12 cellular contexts compared by ENCODE assay signal in the genomic region with DNA sequence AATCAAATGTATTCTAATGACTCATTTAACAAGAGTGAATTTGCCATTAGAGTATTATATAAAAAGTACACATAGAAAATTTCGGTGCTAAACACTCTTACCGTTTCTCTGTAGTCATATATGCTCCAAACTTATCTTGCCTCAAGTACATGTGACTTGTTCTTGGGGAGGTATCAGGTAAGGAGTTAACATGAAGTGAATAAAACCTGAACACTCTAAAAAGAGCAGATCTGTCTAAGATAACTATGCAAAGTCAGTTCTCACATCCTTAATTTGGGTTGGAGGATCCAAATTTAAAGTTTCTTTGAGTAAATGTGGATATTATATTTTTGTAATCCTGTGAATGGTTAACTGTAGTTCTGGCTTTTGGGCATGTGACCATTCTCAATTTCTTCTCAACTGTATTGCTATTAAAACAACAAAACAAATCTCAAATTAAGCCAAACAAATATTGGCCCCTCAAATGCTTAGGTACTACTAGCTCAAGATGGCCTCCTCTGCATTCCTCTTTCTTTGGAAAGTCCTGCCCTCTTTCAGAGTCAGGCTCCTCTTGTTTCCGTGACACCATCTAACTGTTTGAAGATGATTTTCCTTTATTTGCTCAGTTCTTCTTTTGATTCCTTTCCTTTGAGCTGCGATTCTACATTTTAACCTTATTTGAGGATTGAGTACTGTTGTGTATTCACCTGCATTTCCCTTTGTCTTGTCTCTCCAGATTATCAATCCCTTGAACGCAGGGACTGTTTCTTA. TPM values are rescaled to one million over a fixed set of nuclear protein-coding genes. Genes with fewer than 3 reads are reported as not detected.
A peak's percentile ranks its signal among the peaks of the same experiment; 100 is the strongest.
DNase-seq lines count a peak whose midpoint lies in the region; ATAC-seq, FAIRE-seq and TF ChIP-seq lines count a peak whose summit lies in the region.
"Had no signal": no experiment of that assay in that cellular context is flagged by ENCODE, and none has a peak within 500 bp of the region (broad histone marks: within the 10 kb centered on the region; RNA-seq: fewer than 3 reads in every experiment).

No MANE protein-coding gene starts in this region.

- H3K27ac Mint-ChIP-seq in activated naive CD4-positive, alpha-beta T cell treated with anti-CD3 and anti-CD28 coated beads, Interleukin-2, amount 10 ng/mL, durations not matched to agents 7 days and 5 days = peak overlapping the region; percentile 79
- H3K27ac Mint-ChIP-seq in stimulated activated naive CD8-positive, alpha-beta T cell treated with anti-CD3 and anti-CD28 coated beads, Interleukin-15, amount 100 ng/mL, for 72 hours = peak overlapping the region; percentile 48 to 93

- CTCF ChIA-PET in activated naive CD4-positive, alpha-beta T cell treated with anti-CD3 and anti-CD28 coated beads, Interleukin-2, amount 10 ng/mL, durations not matched to agents 7 days and 5 days (lab: Charles Lee) = interaction anchor here (0.6 to 1.2 kb wide), 2 partner anchors 211 to 213 kb away, joined by 3 read pairs; partner anchors contain the start of gene BHLHE40
- CTCF ChIA-PET in K562 (lab: Yijun Ruan, JAX; ENCODE audit: low intra/inter-chr PET ratio) = no interaction called here

- H3K36me3 ChIP-seq in K562 (ENCODE audit: control insufficient read depth, insufficient read depth, low read length) = peaks cover 27% of the 10 kb centered on the region
- peaks cover 0 to 3% of the 10 kb centered on the region in 2 experiments for H3K36me3 ChIP-seq in mesenchymal stem cell (ENCODE audit: control insufficient read depth in 1 of 2, insufficient read depth in 2 of 2, low read depth in 1 of 2, low read length in 2 of 2)
- H3K36me3 ChIP-seq: BE2C had no signal

- peak overlapping the region; percentile 99 for H3K27ac ChIP-seq in HL-60 (replicated peaks)
- no peak overlapping the region for H3K27ac ChIP-seq in K562 (ENCODE audit: extremely low read depth, low read depth, low read length)
- H3K27ac ChIP-seq in mesenchymal stem cell (ENCODE audit: low read length, poor library complexity, severe bottlenecking) = no peak overlapping the region
- H3K27ac ChIP-seq: foreskin keratinocyte had no signal

- H3K79me1 ChIP-seq in mesenchymal stem cell (replicated peaks; ENCODE audit: low read length, poor library complexity, severe bottlenecking) = peaks cover 7% of the 10 kb centered on the region

- H3K9me3 Mint-ChIP-seq in activated naive CD4-positive, alpha-beta T cell treated with anti-CD3 and anti-CD28 coated beads, Interleukin-2, amount 10 ng/mL, durations not matched to agents 7 days and 5 days = no peaks in the 10 kb centered on the region
- H3K9me3 Mint-ChIP-seq in stimulated activated naive CD8-positive, alpha-beta T cell treated with anti-CD3 and anti-CD28 coated beads, Interleukin-15, amount 100 ng/mL, for 72 hours = peaks cover 0 to 6% of the 10 kb centered on the region in 2 donors

- no peak for ATAC-seq in K562
- ATAC-seq in stimulated activated naive CD8-positive, alpha-beta T cell treated with anti-CD3 and anti-CD28 coated beads, Interleukin-15, amount 100 ng/mL, for 72 hours = no peak
- ATAC-seq: foreskin keratinocyte had no signal

- peak overlapping the region; percentile 48 for H3K4me3 Mint-ChIP-seq in activated naive CD4-positive, alpha-beta T cell treated with anti-CD3 and anti-CD28 coated beads, Interleukin-2, amount 10 ng/mL, durations not matched to agents 7 days and 5 days
- H3K4me3 Mint-ChIP-seq in stimulated activated naive CD8-positive, alpha-beta T cell treated with anti-CD3 and anti-CD28 coated beads, Interleukin-15, amount 100 ng/mL, for 72 hours = peak overlapping the region; percentile 71 to 84

- H2BK120ac ChIP-seq in mesenchymal stem cell (ENCODE audit: low read depth, low read length) = no peak overlapping the region

- H3K27me3 ChIP-seq in HL-60 (ENCODE audit: insufficient read depth, poor library complexity, severe bottlenecking) (no peaks in the 10 kb centered on the region), K562 (ENCODE audit: control insufficient read depth in 2 of 2, insufficient read depth in 2 of 2, low read length in 2 of 2) (no peaks in the 10 kb centered on the region), mesenchymal stem cell (ENCODE audit: control insufficient read depth in 1 of 2, insufficient read depth in 1 of 2, low read length in 2 of 2) (no peaks in the 10 kb centered on the region)
- H3K27me3 ChIP-seq: BE2C, foreskin keratinocyte had no signal

- BruUV-seq in K562 (replicated peaks; lab: Mats Ljungman, UMichigan) = TSS peak; percentile 1

- no peak for DNase-seq in activated naive CD4-positive, alpha-beta T cell treated with anti-CD3 and anti-CD28 coated beads, Interleukin-2, amount 10 ng/mL, durations not matched to agents 7 days and 5 days
- no peak for DNase-seq in activated naive CD4-positive, alpha-beta T cell (lab: John Stamatoyannopoulos, UW)
- no peak for DNase-seq in HL-60 (ENCODE audit: low read depth in 1 of 2, low spot score in 1 of 2)
- no peak for DNase-seq in K562 (ENCODE audit: extremely low read depth in 1 of 4, low spot score in 3 of 4)
- no peak for DNase-seq in stimulated activated naive CD8-positive, alpha-beta T cell treated with anti-CD3 and anti-CD28 coated beads, Interleukin-15, amount 100 ng/mL, for 72 hours
- no peak for DNase-seq in dedifferentiated amniotic fluid mesenchymal stem cell (ENCODE audit: extremely low spot score)
- DNase-seq in mesenchymal stem cell = no peak
- no peak for DNase-seq in DMS114 treated with DMSO at 0.1 percent for 48 hours (lab: John Stamatoyannopoulos, UW; ENCODE audit: unreplicated experiment)
- DNase-seq: BE2C, foreskin keratinocyte had no signal

- H3K9ac ChIP-seq in K562 (ENCODE audit: insufficient read depth in 1 of 2, low read depth in 2 of 2, low read length in 2 of 2) (no peak overlapping the region), mesenchymal stem cell (ENCODE audit: low read length) (no peak overlapping the region)

- TF ChIP-seq POLR2A in K562 (conservative IDR thresholded peaks at IDR 0.05) = no peak

- intact Hi-C loops in K562 (cut with micrococcal nuclease) = loop anchor here (5.0 kb wide), 1 partner anchor 379 kb away; no protein-coding TSS in a partner anchor

- H4K8ac ChIP-seq in mesenchymal stem cell (ENCODE audit: low read length) = no peak overlapping the region

- peaks cover 64% of the 10 kb centered on the region for H3K4me1 Mint-ChIP-seq in activated naive CD4-positive, alpha-beta T cell treated with anti-CD3 and anti-CD28 coated beads, Interleukin-2, amount 10 ng/mL, durations not matched to agents 7 days and 5 days
- H3K4me1 Mint-ChIP-seq in stimulated activated naive CD8-positive, alpha-beta T cell treated with anti-CD3 and anti-CD28 coated beads, Interleukin-15, amount 100 ng/mL, for 72 hours = peaks cover 59% of the 10 kb centered on the region

- WGBS in K562 (ENCODE audit: insufficient coverage, low coverage, missing lambda C conversion rate) = 51% methylated on average over 5 of the region's 5 CpGs
- 100% methylated on average over 2 of the region's 5 CpGs for WGBS in mesenchymal stem cell

- peaks cover 19% of the 10 kb centered on the region for H4K20me1 ChIP-seq in K562 (replicated peaks; ENCODE audit: control insufficient read depth, insufficient read depth, low read length)

- no peak overlapping the region for H2AFZ ChIP-seq in K562 (ENCODE audit: low read depth, low read length)
- H2AFZ ChIP-seq in mesenchymal stem cell (ENCODE audit: low read depth, low read length) = no peak overlapping the region

- no peaks in the 10 kb centered on the region for H3K9me3 ChIP-seq in K562 (replicated peaks; ENCODE audit: control insufficient read depth, insufficient read depth, low read depth, low read length)
- H3K9me3 ChIP-seq in mesenchymal stem cell (ENCODE audit: control insufficient read depth, low read length) = no peaks in the 10 kb centered on the region
- H3K9me3 ChIP-seq: BE2C had no signal

- TF ChIP-seq CTCF in HL-60 (IDR thresholded peaks at IDR 0.05; ENCODE audit: insufficient read depth, low read length) (no peak), K562 (IDR thresholded peaks at IDR 0.05 in 2 of 3, conservative IDR thresholded peaks at IDR 0.05 in 1 of 3; ENCODE audit: insufficient read depth in 2 of 3, low read depth in 1 of 3, low read length in 3 of 3) (no peak)

- no peak overlapping the region for H2BK5ac ChIP-seq in mesenchymal stem cell (ENCODE audit: low read depth, low read length, poor library complexity, severe bottlenecking)

- no peak overlapping the region for H4K91ac ChIP-seq in mesenchymal stem cell (ENCODE audit: low read length)

- no peak overlapping the region for H3K14ac ChIP-seq in mesenchymal stem cell (ENCODE audit: low read length in 2 of 2)

- no peaks in the 10 kb centered on the region for H3K27me3 Mint-ChIP-seq in activated naive CD4-positive, alpha-beta T cell treated with anti-CD3 and anti-CD28 coated beads, Interleukin-2, amount 10 ng/mL, durations not matched to agents 7 days and 5 days
- no peaks in the 10 kb centered on the region for H3K27me3 Mint-ChIP-seq in stimulated activated naive CD8-positive, alpha-beta T cell treated with anti-CD3 and anti-CD28 coated beads, Interleukin-15, amount 100 ng/mL, for 72 hours

- no peak overlapping the region for H3K18ac ChIP-seq in mesenchymal stem cell (ENCODE audit: low read depth in 1 of 2, low read length in 2 of 2)

- no peak overlapping the region for H2BK12ac ChIP-seq in mesenchymal stem cell (ENCODE audit: low read length in 2 of 2)

- H3K4ac ChIP-seq in mesenchymal stem cell (ENCODE audit: low read depth in 1 of 2, low read length in 2 of 2) = no peak overlapping the region

- peaks cover 72% of the 10 kb centered on the region for H3K79me2 ChIP-seq in K562 (ENCODE audit: control insufficient read depth, insufficient read depth, low read length)

- H3K23ac ChIP-seq in mesenchymal stem cell (ENCODE audit: low read length in 2 of 2) = no peak overlapping the region

- no peak for TF ChIP-seq RAD21 in K562 (CRISPR knock-in tag; conservative IDR thresholded peaks at IDR 0.05 in 1 of 2, IDR thresholded peaks at IDR 0.05 in 1 of 2)

- POLR2A ChIA-PET in K562 (lab: Yijun Ruan, JAX) = interaction anchor here (1.3 kb wide), 1 partner anchor 40 kb away, joined by 6 read pairs; no protein-coding TSS in a partner anchor

- H3K9me1 ChIP-seq in K562 (ENCODE audit: control insufficient read depth, insufficient read depth, low read length) = peaks cover 4% of the 10 kb centered on the region

- H3K4me2 ChIP-seq in K562 (ENCODE audit: insufficient read depth, low read length) (no peak overlapping the region), mesenchymal stem cell (ENCODE audit: low read length, poor library complexity, severe bottlenecking) (no peak overlapping the region)

- H3K36me3 Mint-ChIP-seq in activated naive CD4-positive, alpha-beta T cell treated with anti-CD3 and anti-CD28 coated beads, Interleukin-2, amount 10 ng/mL, durations not matched to agents 7 days and 5 days = peaks cover 68% of the 10 kb centered on the region

- in situ Hi-C loops in K562 (cut with MboI) = no loop called here

- no peak overlapping the region for H2AK5ac ChIP-seq in mesenchymal stem cell (ENCODE audit: low read length, severe bottlenecking)

- peaks cover 21 to 55% of the 10 kb centered on the region in 2 experiments for H3K4me1 ChIP-seq in K562 (replicated peaks in 1 of 2; ENCODE audit: control insufficient read depth in 2 of 2, insufficient read depth in 2 of 2, low read length in 2 of 2)
- H3K4me1 ChIP-seq in mesenchymal stem cell (ENCODE audit: control insufficient read depth, insufficient read depth, low read depth, low read length) = peaks cover 11% of the 10 kb centered on the region
- H3K4me1 ChIP-seq: BE2C had no signal

- H3K4me3 ChIP-seq in HL-60 (replicated peaks; ENCODE audit: insufficient read depth, low read length) (no peak overlapping the region), K562 (no peak overlapping the region), mesenchymal stem cell (ENCODE audit: insufficient read depth in 1 of 2, low read depth in 1 of 2, low read length in 2 of 2) (no peak overlapping the region)
- H3K4me3 ChIP-seq: lung had no signal

- FAIRE-seq in K562 (lab: Jason Lieb, UNC) = no peak
- FAIRE-seq: bronchial epithelial cell had no signal

- H2BK15ac ChIP-seq in mesenchymal stem cell (ENCODE audit: low read depth, poor library complexity, severe bottlenecking) = no peak overlapping the region

- TF ChIP-seq EP300 in K562 (IDR thresholded peaks at IDR 0.05; ENCODE audit: low read length) = no peak

RNA-seq across cellular contexts. Expression of gene EDEM1, which starts 4.2 kb away (rescaled TPM):
- total RNA-seq in K562 (2011; cell fraction: chromatin; rRNA removed; ENCODE audit: low replicate concordance) = 59.6 and 88.6 TPM in 2 replicates
- total RNA-seq in K562 (2011; cell fraction: nucleolus; rRNA removed) = 36.5 and 42.8 TPM in 2 replicates
- total RNA-seq in K562 (2011; cell fraction: nucleoplasm; rRNA removed) = 58.9 and 67.9 TPM in 2 replicates
- total RNA-seq in K562 (2014; rRNA removed) (9.3 and 17.9 TPM in 2 replicates), K562 (2014; rRNA removed; fragmentation: Illumina TruSeq; extraction: Trizol) (16.7 and 17.4 TPM in 2 replicates), K562 (2015; rRNA removed; fragmentation: Illumina TruSeq; extraction: Trizol) (11.5 and 14.3 TPM in 2 replicates), K562 (2021) (24.6 and 32.9 TPM in 2 replicates)
- polyA plus RNA-seq in K562 (2011; rRNA removed) (36.7 and 37.6 TPM in 2 replicates), K562 (2014; fragmentation: Illumina TruSeq; extraction: Trizol) (12.8 and 13.9 TPM in 2 replicates), K562 (2014; fragmentation: Nextera tagmentation; extraction: Ambion mirVana) (1 to 10 TPM; 6.2 to 8.8 TPM), K562 (2014; rRNA removed) (15.2 and 20.7 TPM in 2 replicates)
- 18.1 and 21.2 TPM in 2 replicates for polyA plus RNA-seq in K562 (2011; cell fraction: cytosol; rRNA removed)
- 32.0 and 53.9 TPM in 2 replicates for polyA plus RNA-seq in K562 (2011; cell fraction: nucleus; rRNA removed)
- polyA plus RNA-seq in K562 (2012) = 9.6 and 20.6 TPM in 2 replicates
- polyA minus RNA-seq in K562 (2011; rRNA and poly(A)+ RNA removed) = 42.0 and 44.5 TPM in 2 replicates
- 21.0 and 33.3 TPM in 2 replicates for polyA minus RNA-seq in K562 (2011; cell fraction: cytosol; rRNA and poly(A)+ RNA removed)
- polyA minus RNA-seq in K562 (2011; cell fraction: nucleus; rRNA and poly(A)+ RNA removed) = 24.0 and 38.5 TPM in 2 replicates
- 47.5 TPM for polyA plus RNA-seq in mesenchymal stem cell (2013, experiment 1 of 2)
- polyA plus RNA-seq in mesenchymal stem cell (2013, experiment 2 of 2) = 48.2 TPM
